In the genomic region with DNA sequence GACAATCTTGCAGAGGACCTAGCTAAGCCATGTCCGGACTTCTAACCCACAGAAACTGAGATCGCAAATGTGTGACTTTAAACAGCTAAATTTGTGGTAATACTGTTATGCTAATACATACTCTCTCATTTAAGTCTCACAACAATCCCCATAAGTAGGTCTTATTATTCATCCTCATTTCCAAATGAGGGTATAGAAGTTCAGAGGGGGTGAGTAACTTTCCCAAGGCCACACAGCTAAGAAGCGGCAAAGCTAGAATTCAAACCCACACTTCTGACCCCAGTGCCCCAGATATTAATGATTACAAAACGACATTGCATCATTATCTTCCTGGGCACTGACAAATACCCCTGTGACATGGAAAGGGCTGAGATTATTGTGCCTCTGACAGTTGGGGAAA, we compare ENCODE assay signal across 13 cellular contexts.
"Had no signal": no experiment of that assay in that cellular context is flagged by ENCODE, and none has a peak within 500 bp of the region (broad histone marks: within the 10 kb centered on the region; RNA-seq: fewer than 3 reads in every experiment).

No MANE protein-coding gene starts in this region.

- H3K27me3 ChIP-seq: testis had no signal

- H3K36me3 ChIP-seq: esophagus muscularis mucosa had no signal

- H3K9ac ChIP-seq: parathyroid adenoma had no signal

- DNase-seq: activated CD4-positive, alpha-beta T cell treated with anti-CD3 and anti-CD28 coated beads, Interleukin-2, amount 50 U/mL, for 1 hour; activated naive CD4-positive, alpha-beta T cell treated with anti-CD3 and anti-CD28 coated beads, Interleukin-2, amount 50 U/mL, for 16 hours; islet precursor cell; midbrain; retina; stimulated activated CD4-positive, alpha-beta T cell treated with anti-CD3 and anti-CD28 coated beads, Interleukin-2, amount 100 ng/mL, for 24 hours; stimulated activated naive CD4-positive, alpha-beta T cell treated with Interleukin-2 at 50 U/mL for 16 hours; T-helper 2 cell; testis had no signal

- H3K4me3 ChIP-seq: esophagus muscularis mucosa, testis had no signal

- H2AFZ ChIP-seq: parathyroid adenoma had no signal

- H3K9me3 ChIP-seq: esophagus muscularis mucosa, testis had no signal

- H3K4me1 ChIP-seq: parathyroid adenoma had no signal

- H3K79me2 ChIP-seq: parathyroid adenoma had no signal

- H3K27ac ChIP-seq: parathyroid adenoma, testis had no signal

- FAIRE-seq: TTC549, urothelium cell line had no signal
